Comparison of ENCODE assay signal across 1 cellular context in genomic region chr11:130861902-130862552, GRCh38.
TF ChIP-seq lines count a peak whose summit lies in the region.

No MANE protein-coding gene starts in this region.

TF ChIP-seq in HepG2, 621 proteins besides CTCF, POLR2A, EP300 and RAD21 (continued from another document and continues in another):
- TF ChIP-seq ZNF891 (CRISPR knock-in tag; IDR thresholded peaks at IDR 0.05) (peak; percentile 83; the same call in 1 of the 2 replicates), ZNF496 (CRISPR knock-in tag; IDR thresholded peaks at IDR 0.05; ENCODE audit: insufficient replicate concordance) (no peak), HDAC6 (IDR thresholded peaks at IDR 0.05; ENCODE audit: low read depth, low read length) (no peak), NCOA5 (CRISPR knock-in tag; IDR thresholded peaks at IDR 0.05) (no peak), ZNF292 (CRISPR knock-in tag; IDR thresholded peaks at IDR 0.05; ENCODE audit: borderline replicate concordance, low read depth) (no peak), HNF1B (CRISPR knock-in tag; IDR thresholded peaks at IDR 0.05) (peak; percentile 91), BRF2 (CRISPR knock-in tag; IDR thresholded peaks at IDR 0.05) (no peak), SP4 (CRISPR knock-in tag; IDR thresholded peaks at IDR 0.05) (0 out of 2 replicates have a peak, but pooled peaks have one; percentile 25), NRL (CRISPR knock-in tag; IDR thresholded peaks at IDR 0.05; ENCODE audit: borderline replicate concordance) (peak; percentile 36; the same call in 1 of the 2 replicates), PHF5A (CRISPR knock-in tag; IDR thresholded peaks at IDR 0.05; ENCODE audit: low read depth, unreplicated experiment) (no peak), ARHGAP35 (CRISPR knock-in tag; IDR thresholded peaks at IDR 0.05; ENCODE audit: borderline replicate concordance) (no peak), ZNF367 (CRISPR knock-in tag; IDR thresholded peaks at IDR 0.05; ENCODE audit: borderline replicate concordance) (no peak), ZNF121 (CRISPR knock-in tag; IDR thresholded peaks at IDR 0.05) (no peak), ZNF33B (CRISPR knock-in tag; IDR thresholded peaks at IDR 0.05) (0 out of 2 replicates have a peak, but pooled peaks have one; percentile 31), ZNF101 (CRISPR knock-in tag; IDR thresholded peaks at IDR 0.05; ENCODE audit: borderline replicate concordance, low read depth) (no peak), MED13 (CRISPR knock-in tag; IDR thresholded peaks at IDR 0.05) (no peak), ZSCAN9 (CRISPR knock-in tag; IDR thresholded peaks at IDR 0.05; ENCODE audit: borderline replicate concordance) (peak; percentile 56; the same call in 1 of the 2 replicates), CENPX (CRISPR knock-in tag; IDR thresholded peaks at IDR 0.05) (no peak), ZNF792 (CRISPR knock-in tag; IDR thresholded peaks at IDR 0.05) (no peak), ZNF615 (CRISPR knock-in tag; IDR thresholded peaks at IDR 0.05; ENCODE audit: borderline replicate concordance) (no peak), DDIT3 (CRISPR knock-in tag; IDR thresholded peaks at IDR 0.05) (no peak), ZNF20 (CRISPR knock-in tag; IDR thresholded peaks at IDR 0.05) (no peak), TBP (CRISPR knock-in tag; IDR thresholded peaks at IDR 0.05) (no peak), ZNF724P (CRISPR knock-in tag; IDR thresholded peaks at IDR 0.05; ENCODE audit: borderline replicate concordance) (no peak), ZFP36 (IDR thresholded peaks at IDR 0.05; ENCODE audit: borderline replicate concordance, low read depth, low read length, partially characterized antibody) (peak; percentile 32), KDM2A (CRISPR knock-in tag; IDR thresholded peaks at IDR 0.05; ENCODE audit: borderline replicate concordance, low read depth) (peak; percentile 91), ETV6 (CRISPR knock-in tag; conservative IDR thresholded peaks at IDR 0.05) (no peak), ZNF30 (CRISPR knock-in tag; IDR thresholded peaks at IDR 0.05) (no peak), SUZ12 (IDR thresholded peaks at IDR 0.05; ENCODE audit: low read depth, low read length) (no peak), ZNF124 (CRISPR knock-in tag; IDR thresholded peaks at IDR 0.05) (peak; percentile 47; the same call in 1 of the 2 replicates), ZNF644 (CRISPR knock-in tag; IDR thresholded peaks at IDR 0.05; ENCODE audit: low read depth) (no peak), ZNF775 (CRISPR knock-in tag; IDR thresholded peaks at IDR 0.05; ENCODE audit: borderline replicate concordance) (no peak), ZNF768 (CRISPR knock-in tag; IDR thresholded peaks at IDR 0.05) (no peak), NKX3-1 (CRISPR knock-in tag; IDR thresholded peaks at IDR 0.05) (no peak), AKNA (CRISPR knock-in tag; IDR thresholded peaks at IDR 0.05; ENCODE audit: borderline replicate concordance) (no peak), ZNF563 (CRISPR knock-in tag; IDR thresholded peaks at IDR 0.05) (no peak), ZNF577 (CRISPR knock-in tag; IDR thresholded peaks at IDR 0.05; ENCODE audit: borderline replicate concordance, low read depth) (no peak), MED1 (CRISPR knock-in tag; IDR thresholded peaks at IDR 0.05) (peak; percentile 35), ZNF704 (CRISPR knock-in tag; IDR thresholded peaks at IDR 0.05; ENCODE audit: borderline replicate concordance) (no peak), MEF2D (CRISPR knock-in tag; IDR thresholded peaks at IDR 0.05) (0 out of 2 replicates have a peak, but pooled peaks have one; percentile 44), ZNF879 (CRISPR knock-in tag; IDR thresholded peaks at IDR 0.05) (no peak), TARDBP (CRISPR knock-in tag; IDR thresholded peaks at IDR 0.05) (no peak), RFXAP (CRISPR knock-in tag; IDR thresholded peaks at IDR 0.05; ENCODE audit: borderline replicate concordance) (no peak), ZNF264 (CRISPR knock-in tag; IDR thresholded peaks at IDR 0.05) (no peak), ZSCAN20 (CRISPR knock-in tag; IDR thresholded peaks at IDR 0.05; ENCODE audit: borderline replicate concordance) (no peak)
- TF ChIP-seq, protein P1, sequence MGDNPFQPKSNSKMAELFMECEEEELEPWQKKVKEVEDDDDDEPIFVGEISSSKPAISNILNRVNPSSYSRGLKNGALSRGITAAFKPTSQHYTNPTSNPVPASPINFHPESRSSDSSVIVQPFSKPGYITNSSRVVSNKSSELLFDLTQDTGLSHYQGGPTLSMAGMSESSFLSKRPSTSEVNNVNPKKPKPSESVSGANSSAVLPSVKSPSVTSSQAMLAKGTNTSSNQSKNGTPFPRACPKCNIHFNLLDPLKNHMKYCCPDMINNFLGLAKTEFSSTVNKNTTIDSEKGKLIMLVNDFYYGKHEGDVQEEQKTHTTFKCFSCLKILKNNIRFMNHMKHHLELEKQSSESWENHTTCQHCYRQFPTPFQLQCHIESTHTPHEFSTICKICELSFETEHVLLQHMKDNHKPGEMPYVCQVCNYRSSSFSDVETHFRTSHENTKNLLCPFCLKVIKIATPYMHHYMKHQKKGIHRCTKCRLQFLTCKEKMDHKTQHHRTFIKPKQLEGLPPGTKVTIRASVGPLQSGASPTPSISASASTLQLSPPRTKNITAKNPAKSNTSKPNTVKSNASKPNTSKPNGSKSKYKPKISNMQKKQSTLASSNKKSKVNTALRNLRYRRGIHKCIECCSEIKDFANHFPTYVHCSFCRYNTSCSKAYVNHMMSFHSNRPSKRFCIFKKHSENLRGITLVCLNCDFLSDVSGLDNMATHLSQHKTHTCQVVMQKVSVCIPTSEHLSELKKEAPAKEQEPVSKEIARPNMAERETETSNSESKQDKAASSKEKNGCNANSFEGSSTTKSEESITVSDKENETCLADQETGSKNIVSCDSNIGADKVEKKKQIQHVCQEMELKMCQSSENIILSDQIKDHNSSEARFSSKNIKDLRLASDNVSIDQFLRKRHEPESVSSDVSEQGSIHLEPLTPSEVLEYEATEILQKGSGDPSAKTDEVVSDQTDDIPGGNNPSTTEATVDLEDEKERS (CRISPR knock-in tag; IDR thresholded peaks at IDR 0.05): no peak
- TF ChIP-seq, protein P2, sequence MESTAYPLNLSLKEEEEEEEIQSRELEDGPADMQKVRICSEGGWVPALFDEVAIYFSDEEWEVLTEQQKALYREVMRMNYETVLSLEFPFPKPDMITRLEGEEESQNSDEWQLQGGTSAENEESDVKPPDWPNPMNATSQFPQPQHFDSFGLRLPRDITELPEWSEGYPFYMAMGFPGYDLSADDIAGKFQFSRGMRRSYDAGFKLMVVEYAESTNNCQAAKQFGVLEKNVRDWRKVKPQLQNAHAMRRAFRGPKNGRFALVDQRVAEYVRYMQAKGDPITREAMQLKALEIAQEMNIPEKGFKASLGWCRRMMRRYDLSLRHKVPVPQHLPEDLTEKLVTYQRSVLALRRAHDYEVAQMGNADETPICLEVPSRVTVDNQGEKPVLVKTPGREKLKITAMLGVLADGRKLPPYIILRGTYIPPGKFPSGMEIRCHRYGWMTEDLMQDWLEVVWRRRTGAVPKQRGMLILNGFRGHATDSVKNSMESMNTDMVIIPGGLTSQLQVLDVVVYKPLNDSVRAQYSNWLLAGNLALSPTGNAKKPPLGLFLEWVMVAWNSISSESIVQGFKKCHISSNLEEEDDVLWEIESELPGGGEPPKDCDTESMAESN (CRISPR knock-in tag; conservative IDR thresholded peaks at IDR 0.05): 0 out of 2 replicates have a peak, but pooled peaks have one; percentile 55
- TF ChIP-seq, protein P3, sequence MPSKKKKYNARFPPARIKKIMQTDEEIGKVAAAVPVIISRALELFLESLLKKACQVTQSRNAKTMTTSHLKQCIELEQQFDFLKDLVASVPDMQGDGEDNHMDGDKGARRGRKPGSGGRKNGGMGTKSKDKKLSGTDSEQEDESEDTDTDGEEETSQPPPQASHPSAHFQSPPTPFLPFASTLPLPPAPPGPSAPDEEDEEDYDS (CRISPR knock-in tag; IDR thresholded peaks at IDR 0.05): no peak
- TF ChIP-seq, protein P4, sequence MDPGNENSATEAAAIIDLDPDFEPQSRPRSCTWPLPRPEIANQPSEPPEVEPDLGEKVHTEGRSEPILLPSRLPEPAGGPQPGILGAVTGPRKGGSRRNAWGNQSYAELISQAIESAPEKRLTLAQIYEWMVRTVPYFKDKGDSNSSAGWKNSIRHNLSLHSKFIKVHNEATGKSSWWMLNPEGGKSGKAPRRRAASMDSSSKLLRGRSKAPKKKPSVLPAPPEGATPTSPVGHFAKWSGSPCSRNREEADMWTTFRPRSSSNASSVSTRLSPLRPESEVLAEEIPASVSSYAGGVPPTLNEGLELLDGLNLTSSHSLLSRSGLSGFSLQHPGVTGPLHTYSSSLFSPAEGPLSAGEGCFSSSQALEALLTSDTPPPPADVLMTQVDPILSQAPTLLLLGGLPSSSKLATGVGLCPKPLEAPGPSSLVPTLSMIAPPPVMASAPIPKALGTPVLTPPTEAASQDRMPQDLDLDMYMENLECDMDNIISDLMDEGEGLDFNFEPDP (CRISPR knock-in tag; conservative IDR thresholded peaks at IDR 0.05): no peak
- TF ChIP-seq, protein P5, sequence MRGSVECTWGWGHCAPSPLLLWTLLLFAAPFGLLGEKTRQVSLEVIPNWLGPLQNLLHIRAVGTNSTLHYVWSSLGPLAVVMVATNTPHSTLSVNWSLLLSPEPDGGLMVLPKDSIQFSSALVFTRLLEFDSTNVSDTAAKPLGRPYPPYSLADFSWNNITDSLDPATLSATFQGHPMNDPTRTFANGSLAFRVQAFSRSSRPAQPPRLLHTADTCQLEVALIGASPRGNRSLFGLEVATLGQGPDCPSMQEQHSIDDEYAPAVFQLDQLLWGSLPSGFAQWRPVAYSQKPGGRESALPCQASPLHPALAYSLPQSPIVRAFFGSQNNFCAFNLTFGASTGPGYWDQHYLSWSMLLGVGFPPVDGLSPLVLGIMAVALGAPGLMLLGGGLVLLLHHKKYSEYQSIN (CRISPR knock-in tag; IDR thresholded peaks at IDR 0.05; ENCODE audit: borderline replicate concordance): no peak
